ENCODE assay signal across 9 cellular contexts in genomic region chr2:159895258-159896209, GRCh38. TPM values are rescaled to one million over a fixed set of nuclear protein-coding genes. Genes with fewer than 3 reads are reported as not detected.
DNase-seq lines count a peak whose midpoint lies in the region; ATAC-seq and TF ChIP-seq lines count a peak whose summit lies in the region.
"Had no signal": no experiment of that assay in that cellular context is flagged by ENCODE, and none has a peak within 500 bp of the region (broad histone marks: within the 10 kb centered on the region; RNA-seq: fewer than 3 reads in every experiment).

No MANE protein-coding gene starts in this region.

- peaks cover 100% of the 10 kb centered on the region for H3K4me1 ChIP-seq in KMS-11 (ENCODE audit: low read depth, poor library complexity, severe bottlenecking)

- H3K4me1 Mint-ChIP-seq in activated T-cell treated with anti-CD3 and anti-CD28 coated beads, Interleukin-2, amount 50 U/mL, for 4 hours (ENCODE audit: low read depth), result peaks cover 72% of the 10 kb centered on the region
- H3K4me1 Mint-ChIP-seq in stimulated activated effector memory CD8-positive, alpha-beta T cell treated with anti-CD3 and anti-CD28 coated beads, Interleukin-12 subunit alpha, Interleukin-12 subunit beta, amount 100 ng/mL, for 72 hours, result peaks cover 75% of the 10 kb centered on the region
- no peaks in the 10 kb centered on the region for H3K4me1 Mint-ChIP-seq in MCF 10A (ENCODE audit: insufficient read depth, unreplicated experiment)

- peaks cover 26% of the 10 kb centered on the region for H3K79me2 ChIP-seq in KMS-11 (ENCODE audit: insufficient read depth, low read depth)

- TF ChIP-seq CTCF in KMS-11 (conservative IDR thresholded peaks at IDR 0.05; ENCODE audit: low read depth, low read length) (no peak), MCF 10A (IDR thresholded peaks at IDR 0.05; ENCODE audit: unreplicated experiment) (no peak)

- no peaks in the 10 kb centered on the region for H3K9me3 Mint-ChIP-seq in activated T-cell treated with anti-CD3 and anti-CD28 coated beads, Interleukin-2, amount 50 U/mL, for 4 hours
- H3K9me3 Mint-ChIP-seq in stimulated activated effector memory CD8-positive, alpha-beta T cell treated with anti-CD3 and anti-CD28 coated beads, Interleukin-12 subunit alpha, Interleukin-12 subunit beta, amount 100 ng/mL, for 72 hours, result no peaks in the 10 kb centered on the region
- H3K9me3 Mint-ChIP-seq in MCF 10A (ENCODE audit: unreplicated experiment), result no peaks in the 10 kb centered on the region

- peaks cover 52% of the 10 kb centered on the region for H3K36me3 Mint-ChIP-seq in activated T-cell treated with anti-CD3 and anti-CD28 coated beads, Interleukin-2, amount 50 U/mL, for 4 hours (ENCODE audit: insufficient read depth)
- peaks cover 35% of the 10 kb centered on the region for H3K36me3 Mint-ChIP-seq in stimulated activated effector memory CD8-positive, alpha-beta T cell treated with anti-CD3 and anti-CD28 coated beads, Interleukin-12 subunit alpha, Interleukin-12 subunit beta, amount 100 ng/mL, for 72 hours
- no peaks in the 10 kb centered on the region for H3K36me3 Mint-ChIP-seq in MCF 10A (ENCODE audit: insufficient read depth, unreplicated experiment)

- no peaks in the 10 kb centered on the region for H3K27me3 Mint-ChIP-seq in activated T-cell treated with anti-CD3 and anti-CD28 coated beads, Interleukin-2, amount 50 U/mL, for 4 hours (ENCODE audit: low read depth)
- H3K27me3 Mint-ChIP-seq in MCF 10A (ENCODE audit: insufficient read depth, unreplicated experiment), result peaks cover 11% of the 10 kb centered on the region

- H3K36me3 ChIP-seq in KMS-11 (ENCODE audit: insufficient read depth), result no peaks in the 10 kb centered on the region

- no TSS peak for BruUV-seq in MCF 10A (replicated peaks; lab: Mats Ljungman, UMichigan)

- intact Hi-C loops in MCF 10A (cut with micrococcal nuclease), result no loop called here

- peak overlapping the region; percentile 56 for H3K9ac ChIP-seq in KMS-11

- DNase-seq in activated T-cell treated with anti-CD3 and anti-CD28 coated beads, Interleukin-2, amount 50 U/mL, for 4 hours, result no peak
- DNase-seq in activated T-cell treated with anti-CD3 and anti-CD28 coated beads, Interleukin-2, amount 50 U/mL, for 1 hour, result no peak
- DNase-seq in stimulated activated effector memory CD8-positive, alpha-beta T cell treated with anti-CD3 and anti-CD28 coated beads, Interleukin-12 subunit alpha, Interleukin-12 subunit beta, amount 100 ng/mL, for 72 hours (ENCODE audit: low spot score in 2 of 2), result no peak
- DNase-seq in DMS79 treated with DMSO at 0.1 percent for 48 hours (lab: John Stamatoyannopoulos, UW) (no peak), iPS-NIHi11 (ENCODE audit: low spot score) (no peak), MCF 10A (ENCODE audit: unreplicated experiment) (no peak)

- H3K27ac ChIP-seq in KMS-11, result peak overlapping the region; percentile 92
- H3K27ac ChIP-seq: C4-2B had no signal

- H3K4me3 ChIP-seq in KMS-11 (IDR thresholded peaks at IDR 0.05; ENCODE audit: insufficient read depth, low read depth, low read length), result no peak overlapping the region

- H2AFZ ChIP-seq in KMS-11 (ENCODE audit: low read depth), result no peak overlapping the region

- no peaks in the 10 kb centered on the region for H4K20me1 ChIP-seq in KMS-11 (ENCODE audit: insufficient read depth)

- H3K4me2 ChIP-seq in KMS-11, result peak overlapping the region; percentile 75

- POLR2A ChIA-PET in MCF 10A (lab: Yijun Ruan, JAX), result interaction anchor here (0.6 to 0.9 kb wide), 3 partner anchors 100 to 1108 kb away, joined by 3 to 4 read pairs (median 3); no protein-coding TSS in a partner anchor

- H3K27ac Mint-ChIP-seq in stimulated activated effector memory CD8-positive, alpha-beta T cell treated with anti-CD3 and anti-CD28 coated beads, Interleukin-12 subunit alpha, Interleukin-12 subunit beta, amount 100 ng/mL, for 72 hours, result peak overlapping the region; percentile 48
- no peak overlapping the region for H3K27ac Mint-ChIP-seq in MCF 10A (ENCODE audit: low read depth, unreplicated experiment)

- ATAC-seq in activated T-cell treated with anti-CD3 and anti-CD28 coated beads, Interleukin-2, amount 50 U/mL, for 4 hours, result peak; percentile 82 to 86
- peak; percentile 55 for ATAC-seq in GM21825 (IDR thresholded peaks at IDR 0.05; ENCODE audit: unreplicated experiment)
- peak; percentile 96 for ATAC-seq in stimulated activated effector memory CD8-positive, alpha-beta T cell treated with anti-CD3 and anti-CD28 coated beads, Interleukin-12 subunit alpha, Interleukin-12 subunit beta, amount 100 ng/mL, for 72 hours

- H3K4me3 Mint-ChIP-seq in activated T-cell treated with anti-CD3 and anti-CD28 coated beads, Interleukin-2, amount 50 U/mL, for 4 hours, result no peak overlapping the region
- H3K4me3 Mint-ChIP-seq in stimulated activated effector memory CD8-positive, alpha-beta T cell treated with anti-CD3 and anti-CD28 coated beads, Interleukin-12 subunit alpha, Interleukin-12 subunit beta, amount 100 ng/mL, for 72 hours, result peak overlapping the region; percentile 10
- no peak overlapping the region for H3K4me3 Mint-ChIP-seq in MCF 10A (ENCODE audit: unreplicated experiment)

- CTCF ChIA-PET in MCF 10A (lab: Yijun Ruan, JAX), result no interaction called here

- H3K27me3 ChIP-seq in KMS-11 (ENCODE audit: insufficient read depth, low read depth), result no peaks in the 10 kb centered on the region

RNA-seq across cellular contexts. Expression of gene LY75, which starts 9.0 kb away (rescaled TPM):
- total RNA-seq in activated T-cell treated with anti-CD3 and anti-CD28 coated beads, Interleukin-2, amount 50 U/mL, for 4 hours, result 10 to 100 TPM; 18.8 to 44.7 (median 25.8) TPM
- total RNA-seq in MCF 10A (2022), result 0.23 TPM in 1 of 2 replicates, not detected in the other

Comparison
In these comparisons a context has a peak if more than half of its experiments do, and no peak if none do; other contexts are left out.
1. RNA of gene LY75, which starts 9.0 kb away (total RNA-seq): 18.8 to 44.7 TPM in activated T-cell treated with anti-CD3 and anti-CD28 coated beads, Interleukin-2, amount 50 U/mL, for 4 hours; 0.23 TPM in MCF 10A; every median in the first group is over 10 times any median in the second.
2. Peak in every context shown above with its lines, with median percentiles within 50 percentile points of each other: ATAC-seq.